Comparison of ENCODE assay signal across 10 cellular contexts in genomic region chr15:62163847-62164499, GRCh38. TPM values are rescaled to one million over a fixed set of nuclear protein-coding genes. Genes with fewer than 3 reads are reported as not detected.
A peak's percentile ranks its signal among the peaks of the same experiment; 100 is the strongest.
DNase-seq lines count a peak whose midpoint lies in the region; ATAC-seq and TF ChIP-seq lines count a peak whose summit lies in the region.
"Had no signal": no experiment of that assay in that cellular context is flagged by ENCODE, and none has a peak within 500 bp of the region (broad histone marks: within the 10 kb centered on the region; RNA-seq: fewer than 3 reads in every experiment).

No MANE protein-coding gene starts in this region.

- peaks cover 13% of the 10 kb centered on the region for H3K4me1 Mint-ChIP-seq in activated CD8-positive, alpha-beta memory T cell treated with anti-CD3 and anti-CD28 coated beads, Interleukin-2, amount 10 ng/mL, durations not matched to agents 7 days and 5 days

- H3K27ac Mint-ChIP-seq in activated CD8-positive, alpha-beta memory T cell treated with anti-CD3 and anti-CD28 coated beads, Interleukin-2, amount 10 ng/mL, durations not matched to agents 7 days and 5 days, result no peak overlapping the region

- H3K9me3 ChIP-seq in thyroid gland, result no peaks in the 10 kb centered on the region

- peak; percentile 20 for ATAC-seq in activated CD8-positive, alpha-beta memory T cell treated with anti-CD3 and anti-CD28 coated beads, Interleukin-2, amount 10 ng/mL, durations not matched to agents 7 days and 5 days
- ATAC-seq in GM21528 (IDR thresholded peaks at IDR 0.05; ENCODE audit: low FRiP score, unreplicated experiment), result no peak

- peaks cover 2% of the 10 kb centered on the region for H3K36me3 Mint-ChIP-seq in activated CD8-positive, alpha-beta memory T cell treated with anti-CD3 and anti-CD28 coated beads, Interleukin-2, amount 10 ng/mL, durations not matched to agents 7 days and 5 days

- TF ChIP-seq POLR2A in thyroid gland (IDR thresholded peaks at IDR 0.05), result no peak

- TF ChIP-seq CTCF in dorsolateral prefrontal cortex (IDR thresholded peaks at IDR 0.05 in 54 of 56, conservative IDR thresholded peaks at IDR 0.05 in 2 of 56; ENCODE audit: low read depth in 1 of 56, partially characterized antibody in 56 of 56) (no peak), thyroid gland (IDR thresholded peaks at IDR 0.05) (no peak)

- H3K9me3 Mint-ChIP-seq in activated CD8-positive, alpha-beta memory T cell treated with anti-CD3 and anti-CD28 coated beads, Interleukin-2, amount 10 ng/mL, durations not matched to agents 7 days and 5 days (ENCODE audit: low read depth), result no peaks in the 10 kb centered on the region

- WGBS in thyroid gland, 2 donors, result 18 to 19% methylated on average over 3 to 10 of the region's 86 CpGs

- no peak overlapping the region for H3K4me3 Mint-ChIP-seq in activated CD8-positive, alpha-beta memory T cell treated with anti-CD3 and anti-CD28 coated beads, Interleukin-2, amount 10 ng/mL, durations not matched to agents 7 days and 5 days

- intact Hi-C loops in dorsolateral prefrontal cortex (cut with DNase I) (no loop called here), thyroid gland (cut with DNase I) (no loop called here)

- H3K4me3 ChIP-seq in dorsolateral prefrontal cortex (peak overlapping the region in 47 of 59 donors; percentile 0 to 64 (median 29)), thyroid gland (replicated peaks in 1 of 3) (peak overlapping the region in 1 of 3 donors; percentile 31)
- H3K4me3 ChIP-seq: BLaER1 treated with 17β-estradiol and CSF1 and Interleukin-3, amounts not matched to agents 10 nM and 100 nM had no signal

- no peak for DNase-seq in activated CD8-positive, alpha-beta memory T cell treated with anti-CD3 and anti-CD28 coated beads, Interleukin-2, amount 10 ng/mL, durations not matched to agents 7 days and 5 days
- DNase-seq in activated CD8-positive, alpha-beta memory T cell treated with anti-CD3 and anti-CD28 coated beads for 24 hours, result no peak
- DNase-seq in dorsolateral prefrontal cortex, result no peak
- DNase-seq in lung microvascular endothelial cell (ENCODE audit: low read depth in 2 of 2), result peak; percentile 42 to 51
- peak in 1 of 2 donors; percentile 13 for DNase-seq in thyroid gland
- no peak for DNase-seq in LoVo (ENCODE audit: low spot score)
- DNase-seq in NCI-H1048 (lab: John Stamatoyannopoulos, UW), result no peak
- DNase-seq: activated CD4-positive, alpha-beta T cell treated with anti-CD3 and anti-CD28 coated beads for 1 hour had no signal

- H3K27me3 ChIP-seq in dorsolateral prefrontal cortex (peaks cover 0 to 86% (median 48%) of the 10 kb centered on the region in 45 donors), thyroid gland (no peaks in the 10 kb centered on the region)
- H3K27me3 ChIP-seq: BLaER1 treated with 17β-estradiol and CSF1 and Interleukin-3, amounts not matched to agents 10 nM and 100 nM had no signal

- CTCF ChIA-PET in activated CD8-positive, alpha-beta memory T cell treated with anti-CD3 and anti-CD28 coated beads, Interleukin-2, amount 10 ng/mL, durations not matched to agents 7 days and 5 days (lab: Charles Lee), result no interaction called here

- H3K27ac ChIP-seq in dorsolateral prefrontal cortex, result no peak overlapping the region
- H3K27ac ChIP-seq in thyroid gland, result peak overlapping the region in 2 of 3 donors; percentile 52 to 61
- H3K27ac ChIP-seq: BLaER1 treated with 17β-estradiol and CSF1 and Interleukin-3, amounts not matched to agents 10 nM and 100 nM had no signal

- H3K4me1 ChIP-seq in thyroid gland, result peaks cover 4 to 20% of the 10 kb centered on the region in 2 donors

- no peaks in the 10 kb centered on the region for H3K36me3 ChIP-seq in thyroid gland
- H3K36me3 ChIP-seq: BLaER1 treated with 17β-estradiol and CSF1 and Interleukin-3, amounts not matched to agents 10 nM and 100 nM had no signal

- peaks cover 85% of the 10 kb centered on the region for H3K27me3 Mint-ChIP-seq in activated CD8-positive, alpha-beta memory T cell treated with anti-CD3 and anti-CD28 coated beads, Interleukin-2, amount 10 ng/mL, durations not matched to agents 7 days and 5 days

RNA-seq across cellular contexts. Expression of gene C2CD4B, which starts 1.1 kb away (rescaled TPM):
- under 1 TPM in 1 of 2 experiments, not detected in 1; 0.23 TPM for total RNA-seq in activated CD8-positive, alpha-beta memory T cell treated with anti-CD3 and anti-CD28 coated beads, Interleukin-2, amount 10 ng/mL, durations not matched to agents 7 days and 5 days
- total RNA-seq in dorsolateral prefrontal cortex (1 to 10 TPM in 44 of 120 experiments, under 1 TPM in 49, not detected in 27; 0.29 to 8.2 (median 0.96) TPM), lung microvascular endothelial cell (20.0 and 45.6 TPM in 2 replicates), thyroid gland (1 to 10 TPM; 1.2 to 6.7 (median 2.5) TPM)

Comparison
In these comparisons a context has a peak if more than half of its experiments do, and no peak if none do; other contexts are left out.
1. DNase-seq: peak in lung microvascular endothelial cell (2 of 2); none in activated CD8-positive, alpha-beta memory T cell treated with anti-CD3 and anti-CD28 coated beads, Interleukin-2, amount 10 ng/mL, durations not matched to agents 7 days and 5 days (single experiment), activated CD8-positive, alpha-beta memory T cell treated with anti-CD3 and anti-CD28 coated beads for 24 hours (single experiment), dorsolateral prefrontal cortex (0 of 10), LoVo (single experiment) and NCI-H1048 (single experiment).
2. H3K27ac ChIP-seq: peak in thyroid gland (2 of 3); none in dorsolateral prefrontal cortex (0 of 59).